ENCODE assay signal across 1 cellular context in genomic region chr7:55507743-55508142, GRCh38.
TF ChIP-seq lines count a peak whose summit lies in the region.

No MANE protein-coding gene starts in this region.

TF ChIP-seq in IMR-90, 13 proteins besides CTCF, POLR2A, EP300 and RAD21 (continued from another document):
- TF ChIP-seq, protein P1, sequence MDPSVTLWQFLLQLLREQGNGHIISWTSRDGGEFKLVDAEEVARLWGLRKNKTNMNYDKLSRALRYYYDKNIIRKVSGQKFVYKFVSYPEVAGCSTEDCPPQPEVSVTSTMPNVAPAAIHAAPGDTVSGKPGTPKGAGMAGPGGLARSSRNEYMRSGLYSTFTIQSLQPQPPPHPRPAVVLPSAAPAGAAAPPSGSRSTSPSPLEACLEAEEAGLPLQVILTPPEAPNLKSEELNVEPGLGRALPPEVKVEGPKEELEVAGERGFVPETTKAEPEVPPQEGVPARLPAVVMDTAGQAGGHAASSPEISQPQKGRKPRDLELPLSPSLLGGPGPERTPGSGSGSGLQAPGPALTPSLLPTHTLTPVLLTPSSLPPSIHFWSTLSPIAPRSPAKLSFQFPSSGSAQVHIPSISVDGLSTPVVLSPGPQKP (IDR thresholded peaks at IDR 0.05; ENCODE audit: borderline replicate concordance, low read depth, low read length) = no peak
- no peak for TF ChIP-seq MAFK (IDR thresholded peaks at IDR 0.05; ENCODE audit: low read depth, low read length)
- no peak for TF ChIP-seq NFE2L2 (IDR thresholded peaks at IDR 0.05; ENCODE audit: low read depth, low read length)
- TF ChIP-seq MAZ (IDR thresholded peaks at IDR 0.05; ENCODE audit: borderline replicate concordance, low read depth, low read length) = no peak
- no peak for TF ChIP-seq SMC3 (IDR thresholded peaks at IDR 0.05; ENCODE audit: low read depth, low read length)
- TF ChIP-seq RFX5 (IDR thresholded peaks at IDR 0.05; ENCODE audit: low read depth, low read length) = no peak
- TF ChIP-seq FOS (IDR thresholded peaks at IDR 0.05; ENCODE audit: low read depth, low read length) = no peak
- no peak for TF ChIP-seq CHD1 (IDR thresholded peaks at IDR 0.05; ENCODE audit: low read depth, low read length)
- no peak for TF ChIP-seq CEBPB (IDR thresholded peaks at IDR 0.05; ENCODE audit: low read depth, low read length)
- TF ChIP-seq MXI1 (IDR thresholded peaks at IDR 0.05; ENCODE audit: borderline replicate concordance, low read depth, low read length) = no peak
- no peak for TF ChIP-seq RCOR1 (IDR thresholded peaks at IDR 0.05; ENCODE audit: insufficient replicate concordance, low read length)
- TF ChIP-seq, protein P2, sequence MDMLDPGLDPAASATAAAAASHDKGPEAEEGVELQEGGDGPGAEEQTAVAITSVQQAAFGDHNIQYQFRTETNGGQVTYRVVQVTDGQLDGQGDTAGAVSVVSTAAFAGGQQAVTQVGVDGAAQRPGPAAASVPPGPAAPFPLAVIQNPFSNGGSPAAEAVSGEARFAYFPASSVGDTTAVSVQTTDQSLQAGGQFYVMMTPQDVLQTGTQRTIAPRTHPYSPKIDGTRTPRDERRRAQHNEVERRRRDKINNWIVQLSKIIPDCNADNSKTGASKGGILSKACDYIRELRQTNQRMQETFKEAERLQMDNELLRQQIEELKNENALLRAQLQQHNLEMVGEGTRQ (IDR thresholded peaks at IDR 0.05; ENCODE audit: low read depth, low read length) = no peak
TF ChIP-seq in IMR-90: peak in this region for 0.
